In genomic region chr15:36658321-36658720, GRCh38 we compare ENCODE assay signal across 16 cellular contexts.
A peak's percentile ranks its signal among the peaks of the same experiment; 100 is the strongest.
DNase-seq lines count a peak whose midpoint lies in the region; ATAC-seq lines count a peak whose summit lies in the region.
"Had no signal": no experiment of that assay in that cellular context is flagged by ENCODE, and none has a peak within 500 bp of the region (broad histone marks: within the 10 kb centered on the region; RNA-seq: fewer than 3 reads in every experiment).

No MANE protein-coding gene starts in this region.

- no peak overlapping the region for H3K4ac ChIP-seq in mesenchymal stem cell (ENCODE audit: low read depth in 1 of 2, low read length in 2 of 2)

- no peaks in the 10 kb centered on the region for H3K9me3 ChIP-seq in adipocyte (ENCODE audit: control insufficient read depth, low read length)
- no peaks in the 10 kb centered on the region for H3K9me3 ChIP-seq in mesenchymal stem cell (ENCODE audit: control insufficient read depth, low read length)
- H3K9me3 ChIP-seq: left lung, prostate gland, stomach had no signal

- H3K4me1 ChIP-seq in adipocyte (ENCODE audit: control insufficient read depth, insufficient read depth, low read length): peaks cover 11% of the 10 kb centered on the region
- H3K4me1 ChIP-seq in mesenchymal stem cell (ENCODE audit: control insufficient read depth, insufficient read depth, low read depth, low read length): no peaks in the 10 kb centered on the region
- H3K4me1 ChIP-seq: left lung, prostate gland, stomach had no signal

- no peak overlapping the region for H3K27ac ChIP-seq in mesenchymal stem cell (ENCODE audit: low read length, poor library complexity, severe bottlenecking)
- H3K27ac ChIP-seq: C4-2B, left lung, prostate gland, stomach had no signal

- WGBS in mesenchymal stem cell: 88% methylated on average over 2 of the region's 2 CpGs

- no peak overlapping the region for H2BK5ac ChIP-seq in mesenchymal stem cell (ENCODE audit: low read depth, low read length, poor library complexity, severe bottlenecking)

- H3K14ac ChIP-seq in mesenchymal stem cell (ENCODE audit: low read length in 2 of 2): no peak overlapping the region

- no peak overlapping the region for H3K9ac ChIP-seq in adipocyte (ENCODE audit: low read length)
- H3K9ac ChIP-seq in mesenchymal stem cell (ENCODE audit: low read length): no peak overlapping the region

- no peak overlapping the region for H2BK15ac ChIP-seq in mesenchymal stem cell (ENCODE audit: low read depth, poor library complexity, severe bottlenecking)

- no peak overlapping the region for H4K91ac ChIP-seq in mesenchymal stem cell (ENCODE audit: low read length)

- H3K4me2 ChIP-seq in mesenchymal stem cell (ENCODE audit: low read length, poor library complexity, severe bottlenecking): no peak overlapping the region

- H2AFZ ChIP-seq in mesenchymal stem cell (ENCODE audit: low read depth, low read length): no peak overlapping the region

- no peak for ATAC-seq in GM18858 (IDR thresholded peaks at IDR 0.05; ENCODE audit: unreplicated experiment)
- ATAC-seq: left lung had no signal

- no peak overlapping the region for H2AK5ac ChIP-seq in mesenchymal stem cell (ENCODE audit: low read length, severe bottlenecking)

- H3K18ac ChIP-seq in mesenchymal stem cell (ENCODE audit: low read depth in 1 of 2, low read length in 2 of 2): no peak overlapping the region

- DNase-seq in GM03348 (ENCODE audit: low spot score) (peak; percentile 63), NCI-H1105 (lab: John Stamatoyannopoulos, UW) (peak; percentile 3), adipocyte (ENCODE audit: low read depth) (peak; percentile 44), myocyte (ENCODE audit: low read depth) (peak; percentile 24), mesenchymal stem cell (no peak), ureter (ENCODE audit: low spot score) (no peak), NCI-H226 (no peak)
- DNase-seq: aorta, cortex of kidney, DMS53, left lung, MM.1S, stomach had no signal

- H3K23ac ChIP-seq in mesenchymal stem cell (ENCODE audit: low read length in 2 of 2): no peak overlapping the region

- H3K36me3 ChIP-seq in adipocyte (ENCODE audit: control insufficient read depth, insufficient read depth, low read length, severe bottlenecking): peaks cover 10% of the 10 kb centered on the region
- peaks cover 0 to 20% of the 10 kb centered on the region in 2 experiments for H3K36me3 ChIP-seq in mesenchymal stem cell (ENCODE audit: control insufficient read depth in 1 of 2, insufficient read depth in 2 of 2, low read depth in 1 of 2, low read length in 2 of 2)
- H3K36me3 ChIP-seq: left lung, prostate gland had no signal

- H4K8ac ChIP-seq in mesenchymal stem cell (ENCODE audit: low read length): no peak overlapping the region

- no peaks in the 10 kb centered on the region for H3K79me1 ChIP-seq in mesenchymal stem cell (replicated peaks; ENCODE audit: low read length, poor library complexity, severe bottlenecking)

- no peaks in the 10 kb centered on the region for H3K27me3 ChIP-seq in adipocyte (replicated peaks; ENCODE audit: control insufficient read depth, insufficient read depth, low read length)
- H3K27me3 ChIP-seq in mesenchymal stem cell (ENCODE audit: control insufficient read depth in 1 of 2, insufficient read depth in 1 of 2, low read length in 2 of 2): no peaks in the 10 kb centered on the region
- H3K27me3 ChIP-seq: left lung, stomach had no signal

- H2BK120ac ChIP-seq in mesenchymal stem cell (ENCODE audit: low read depth, low read length): no peak overlapping the region

- H3K4me3 ChIP-seq in adipocyte (ENCODE audit: low read length) (no peak overlapping the region), mesenchymal stem cell (ENCODE audit: insufficient read depth in 1 of 2, low read depth in 1 of 2, low read length in 2 of 2) (no peak overlapping the region)
- H3K4me3 ChIP-seq: left lung, prostate gland, stomach had no signal

- no peak overlapping the region for H2BK12ac ChIP-seq in mesenchymal stem cell (ENCODE audit: low read length in 2 of 2)

Comparison
In these comparisons a context has a peak if more than half of its experiments do, and no peak if none do; other contexts are left out.
1. DNase-seq: peak in GM03348 (single experiment), NCI-H1105 (single experiment), adipocyte (single experiment) and myocyte (single experiment); none in mesenchymal stem cell (single experiment), ureter (single experiment) and NCI-H226 (single experiment).